ENCODE assay signal across 1 cellular context in the genomic region with DNA sequence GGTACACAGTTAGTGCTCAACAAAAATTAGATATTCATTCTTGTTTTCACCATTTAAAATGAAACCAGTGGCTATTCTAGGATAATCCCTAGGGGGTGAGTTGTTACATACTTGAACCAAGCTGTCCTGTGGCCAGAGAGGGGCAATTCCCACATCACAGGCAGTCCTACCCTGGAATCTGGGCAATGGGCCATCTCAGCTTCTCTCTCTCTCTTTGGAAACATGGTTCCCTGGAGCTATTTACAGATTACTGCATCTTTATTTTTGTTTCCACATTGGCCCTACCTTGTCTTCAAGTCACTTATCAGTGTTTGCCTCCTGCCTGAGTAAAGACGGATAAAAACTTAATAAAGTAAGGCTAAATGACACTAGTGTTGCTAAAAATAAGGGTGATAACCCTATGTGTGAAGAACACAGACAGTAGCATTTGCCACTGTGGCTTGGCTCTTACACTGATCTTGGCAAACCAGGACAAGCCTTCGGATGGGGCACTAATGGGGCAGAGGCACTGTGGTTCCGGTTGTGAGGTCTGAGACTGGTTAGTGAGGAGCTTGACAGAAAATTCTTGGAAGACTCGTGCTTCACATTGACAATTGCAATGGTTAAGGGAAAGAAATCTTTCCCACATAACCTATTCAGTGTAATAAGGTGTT.
TF ChIP-seq lines count a peak whose summit lies in the region.

No MANE protein-coding gene starts in this region.

TF ChIP-seq in GM23338, 12 proteins besides CTCF, POLR2A, EP300 and RAD21 (continued from another document):
- TF ChIP-seq, protein P1, sequence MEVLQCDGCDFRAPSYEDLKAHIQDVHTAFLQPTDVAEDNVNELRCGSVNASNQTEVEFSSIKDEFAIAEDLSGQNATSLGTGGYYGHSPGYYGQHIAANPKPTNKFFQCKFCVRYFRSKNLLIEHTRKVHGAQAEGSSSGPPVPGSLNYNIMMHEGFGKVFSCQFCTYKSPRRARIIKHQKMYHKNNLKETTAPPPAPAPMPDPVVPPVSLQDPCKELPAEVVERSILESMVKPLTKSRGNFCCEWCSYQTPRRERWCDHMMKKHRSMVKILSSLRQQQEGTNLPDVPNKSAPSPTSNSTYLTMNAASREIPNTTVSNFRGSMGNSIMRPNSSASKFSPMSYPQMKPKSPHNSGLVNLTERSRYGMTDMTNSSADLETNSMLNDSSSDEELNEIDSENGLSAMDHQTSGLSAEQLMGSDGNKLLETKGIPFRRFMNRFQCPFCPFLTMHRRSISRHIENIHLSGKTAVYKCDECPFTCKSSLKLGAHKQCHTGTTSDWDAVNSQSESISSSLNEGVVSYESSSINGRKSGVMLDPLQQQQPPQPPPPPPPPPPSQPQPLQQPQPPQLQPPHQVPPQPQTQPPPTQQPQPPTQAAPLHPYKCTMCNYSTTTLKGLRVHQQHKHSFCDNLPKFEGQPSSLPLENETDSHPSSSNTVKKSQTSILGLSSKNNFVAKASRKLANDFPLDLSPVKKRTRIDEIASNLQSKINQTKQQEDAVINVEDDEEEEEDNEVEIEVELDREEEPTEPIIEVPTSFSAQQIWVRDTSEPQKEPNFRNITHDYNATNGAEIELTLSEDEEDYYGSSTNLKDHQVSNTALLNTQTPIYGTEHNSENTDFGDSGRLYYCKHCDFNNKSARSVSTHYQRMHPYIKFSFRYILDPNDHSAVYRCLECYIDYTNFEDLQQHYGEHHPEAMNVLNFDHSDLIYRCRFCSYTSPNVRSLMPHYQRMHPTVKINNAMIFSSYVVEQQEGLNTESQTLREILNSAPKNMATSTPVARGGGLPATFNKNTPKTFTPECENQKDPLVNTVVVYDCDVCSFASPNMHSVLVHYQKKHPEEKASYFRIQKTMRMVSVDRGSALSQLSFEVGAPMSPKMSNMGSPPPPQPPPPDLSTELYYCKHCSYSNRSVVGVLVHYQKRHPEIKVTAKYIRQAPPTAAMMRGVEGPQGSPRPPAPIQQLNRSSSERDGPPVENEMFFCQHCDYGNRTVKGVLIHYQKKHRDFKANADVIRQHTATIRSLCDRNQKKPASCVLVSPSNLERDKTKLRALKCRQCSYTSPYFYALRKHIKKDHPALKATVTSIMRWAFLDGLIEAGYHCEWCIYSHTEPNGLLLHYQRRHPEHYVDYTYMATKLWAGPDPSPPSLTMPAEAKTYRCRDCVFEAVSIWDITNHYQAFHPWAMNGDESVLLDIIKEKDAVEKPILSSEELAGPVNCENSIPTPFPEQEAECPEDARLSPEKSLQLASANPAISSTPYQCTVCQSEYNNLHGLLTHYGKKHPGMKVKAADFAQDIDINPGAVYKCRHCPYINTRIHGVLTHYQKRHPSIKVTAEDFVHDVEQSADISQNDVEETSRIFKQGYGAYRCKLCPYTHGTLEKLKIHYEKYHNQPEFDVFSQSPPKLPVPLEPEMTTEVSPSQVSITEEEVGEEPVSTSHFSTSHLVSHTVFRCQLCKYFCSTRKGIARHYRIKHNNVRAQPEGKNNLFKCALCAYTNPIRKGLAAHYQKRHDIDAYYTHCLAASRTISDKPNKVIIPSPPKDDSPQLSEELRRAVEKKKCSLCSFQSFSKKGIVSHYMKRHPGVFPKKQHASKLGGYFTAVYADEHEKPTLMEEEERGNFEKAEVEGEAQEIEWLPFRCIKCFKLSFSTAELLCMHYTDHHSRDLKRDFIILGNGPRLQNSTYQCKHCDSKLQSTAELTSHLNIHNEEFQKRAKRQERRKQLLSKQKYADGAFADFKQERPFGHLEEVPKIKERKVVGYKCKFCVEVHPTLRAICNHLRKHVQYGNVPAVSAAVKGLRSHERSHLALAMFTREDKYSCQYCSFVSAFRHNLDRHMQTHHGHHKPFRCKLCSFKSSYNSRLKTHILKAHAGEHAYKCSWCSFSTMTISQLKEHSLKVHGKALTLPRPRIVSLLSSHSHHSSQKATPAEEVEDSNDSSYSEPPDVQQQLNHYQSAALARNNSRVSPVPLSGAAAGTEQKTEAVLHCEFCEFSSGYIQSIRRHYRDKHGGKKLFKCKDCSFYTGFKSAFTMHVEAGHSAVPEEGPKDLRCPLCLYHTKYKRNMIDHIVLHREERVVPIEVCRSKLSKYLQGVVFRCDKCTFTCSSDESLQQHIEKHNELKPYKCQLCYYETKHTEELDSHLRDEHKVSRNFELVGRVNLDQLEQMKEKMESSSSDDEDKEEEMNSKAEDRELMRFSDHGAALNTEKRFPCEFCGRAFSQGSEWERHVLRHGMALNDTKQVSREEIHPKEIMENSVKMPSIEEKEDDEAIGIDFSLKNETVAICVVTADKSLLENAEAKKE (CRISPR knock-in tag; IDR thresholded peaks at IDR 0.05): no peak
- TF ChIP-seq EZH2 (IDR thresholded peaks at IDR 0.05; ENCODE audit: low read depth, unreplicated experiment) (no peak), CREB1 (CRISPR knock-in tag; IDR thresholded peaks at IDR 0.05; ENCODE audit: low read depth) (no peak), NANOG (IDR thresholded peaks at IDR 0.05; ENCODE audit: borderline replicate concordance) (no peak), ZNF114 (CRISPR knock-in tag; IDR thresholded peaks at IDR 0.05) (no peak), JUNB (IDR thresholded peaks at IDR 0.05; ENCODE audit: unreplicated experiment) (no peak)
- TF ChIP-seq, protein P2, sequence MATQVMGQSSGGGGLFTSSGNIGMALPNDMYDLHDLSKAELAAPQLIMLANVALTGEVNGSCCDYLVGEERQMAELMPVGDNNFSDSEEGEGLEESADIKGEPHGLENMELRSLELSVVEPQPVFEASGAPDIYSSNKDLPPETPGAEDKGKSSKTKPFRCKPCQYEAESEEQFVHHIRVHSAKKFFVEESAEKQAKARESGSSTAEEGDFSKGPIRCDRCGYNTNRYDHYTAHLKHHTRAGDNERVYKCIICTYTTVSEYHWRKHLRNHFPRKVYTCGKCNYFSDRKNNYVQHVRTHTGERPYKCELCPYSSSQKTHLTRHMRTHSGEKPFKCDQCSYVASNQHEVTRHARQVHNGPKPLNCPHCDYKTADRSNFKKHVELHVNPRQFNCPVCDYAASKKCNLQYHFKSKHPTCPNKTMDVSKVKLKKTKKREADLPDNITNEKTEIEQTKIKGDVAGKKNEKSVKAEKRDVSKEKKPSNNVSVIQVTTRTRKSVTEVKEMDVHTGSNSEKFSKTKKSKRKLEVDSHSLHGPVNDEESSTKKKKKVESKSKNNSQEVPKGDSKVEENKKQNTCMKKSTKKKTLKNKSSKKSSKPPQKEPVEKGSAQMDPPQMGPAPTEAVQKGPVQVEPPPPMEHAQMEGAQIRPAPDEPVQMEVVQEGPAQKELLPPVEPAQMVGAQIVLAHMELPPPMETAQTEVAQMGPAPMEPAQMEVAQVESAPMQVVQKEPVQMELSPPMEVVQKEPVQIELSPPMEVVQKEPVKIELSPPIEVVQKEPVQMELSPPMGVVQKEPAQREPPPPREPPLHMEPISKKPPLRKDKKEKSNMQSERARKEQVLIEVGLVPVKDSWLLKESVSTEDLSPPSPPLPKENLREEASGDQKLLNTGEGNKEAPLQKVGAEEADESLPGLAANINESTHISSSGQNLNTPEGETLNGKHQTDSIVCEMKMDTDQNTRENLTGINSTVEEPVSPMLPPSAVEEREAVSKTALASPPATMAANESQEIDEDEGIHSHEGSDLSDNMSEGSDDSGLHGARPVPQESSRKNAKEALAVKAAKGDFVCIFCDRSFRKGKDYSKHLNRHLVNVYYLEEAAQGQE (IDR thresholded peaks at IDR 0.05; ENCODE audit: unreplicated experiment): no peak
